22 cellular contexts compared by ENCODE assay signal in genomic region chr3:46719735-46720271, GRCh38. TPM values are rescaled to one million over a fixed set of nuclear protein-coding genes. Genes with fewer than 3 reads are reported as not detected.
DNase-seq lines count a peak whose midpoint lies in the region; ATAC-seq lines count a peak whose summit lies in the region.
"Had no signal": no experiment of that assay in that cellular context is flagged by ENCODE, and none has a peak within 500 bp of the region (broad histone marks: within the 10 kb centered on the region; RNA-seq: fewer than 3 reads in every experiment).

No MANE protein-coding gene starts in this region.

- DNase-seq in cardiac septum (ENCODE audit: low spot score), result peak; percentile 58
- no peak for DNase-seq in Right ventricle myocardium inferior (ENCODE audit: missing footprints)
- DNase-seq in islet precursor cell, result peak; percentile 37
- DNase-seq in posterior vena cava (ENCODE audit: low spot score), result peak; percentile 29
- no peak for DNase-seq in DMS 273 treated with DMSO at 0.1 percent for 48 hours (lab: John Stamatoyannopoulos, UW)
- DNase-seq in NCI-H146 treated with DMSO at 0.1 percent for 48 hours (lab: John Stamatoyannopoulos, UW; ENCODE audit: unreplicated experiment), result no peak
- no peak for DNase-seq in activated CD8-positive, alpha-beta memory T cell treated with anti-CD3 and anti-CD28 coated beads, Interleukin-2, amount 50 U/mL, for 48 hours
- DNase-seq: CD8-positive, alpha-beta memory T cell; DMS79 treated with DMSO at 0.1 percent for 48 hours; GM23248; Kasumi-1; NCI-H1417 treated with DMSO at 0.1 percent for 48 hours; NCI-H187 treated with DMSO at 0.1 percent for 48 hours; NCI-H2107; NCI-H774; NK-92 treated with Interleukin-12 subunit alpha and Interleukin-12 subunit beta, amount 100 ng/mL, for 24 hours had no signal

- intact Hi-C loops in cardiac septum (cut with DNase I) (no loop called here), Right ventricle myocardium inferior (cut with DNase I) (no loop called here), posterior vena cava (cut with DNase I) (loop anchor here (10.0 kb wide), 2 partner anchors 275 to 425 kb away; no protein-coding TSS in a partner anchor)

- ATAC-seq in Right ventricle myocardium inferior (no peak), GM18858 (IDR thresholded peaks at IDR 0.05; ENCODE audit: unreplicated experiment) (no peak)
- ATAC-seq: GM12878 had no signal

RNA-seq across cellular contexts. Expression of gene PRSS50, which starts 2.1 kb away (rescaled TPM):
- total RNA-seq in cardiac septum, result 0.78 TPM
- total RNA-seq in Right ventricle myocardium inferior, result 0.11 TPM
- not detected for total RNA-seq in posterior vena cava
- total RNA-seq: A172; CD8-positive, alpha-beta memory T cell; GM12878; GM23248; MCF 10A; NCI-H460; SK-MEL-5 had no signal

RNA-seq across cellular contexts. Expression of gene TMIE, which starts 18.6 kb away (rescaled TPM):
- total RNA-seq in cardiac septum, result 0.51 TPM
- 0.89 TPM for total RNA-seq in Right ventricle myocardium inferior
- total RNA-seq in posterior vena cava, result 1 to 10 TPM; 1.4 TPM
- total RNA-seq: A172, GM12878 had no signal

RNA-seq across cellular contexts. Expression of gene ALS2CL, which starts 26.3 kb away (rescaled TPM):
- total RNA-seq in cardiac septum, result 32.5 TPM
- total RNA-seq in Right ventricle myocardium inferior, result 36.9 TPM
- total RNA-seq in posterior vena cava, result 10 to 100 TPM; 12.1 to 12.5 TPM

Comparison
In these comparisons a context has a peak if more than half of its experiments do, and no peak if none do; other contexts are left out.
1. DNase-seq: peak in cardiac septum (single experiment), islet precursor cell (single experiment) and posterior vena cava (single experiment); none in Right ventricle myocardium inferior (single experiment), DMS 273 treated with DMSO at 0.1 percent for 48 hours (single experiment), NCI-H146 treated with DMSO at 0.1 percent for 48 hours (single experiment) and activated CD8-positive, alpha-beta memory T cell treated with anti-CD3 and anti-CD28 coated beads, Interleukin-2, amount 50 U/mL, for 48 hours (single experiment).
2. intact Hi-C loops: an anchor here in posterior vena cava (10.0 kb wide); none called in cardiac septum and Right ventricle myocardium inferior.